Comparison of ENCODE assay signal across 8 cellular contexts in genomic region chr4:6640292-6641163, GRCh38. TPM values are rescaled to one million over a fixed set of nuclear protein-coding genes. Genes with fewer than 3 reads are reported as not detected.
DNase-seq lines count a peak whose midpoint lies in the region; ATAC-seq, FAIRE-seq and TF ChIP-seq lines count a peak whose summit lies in the region.

TSS of gene MRFAP1 (plus strand) at chr4:6640685. CDS start at chr4:6640863, 178 bp downstream.

- peak within 1 kb of the TSS; percentile 94 for H3K9ac ChIP-seq in adipocyte (ENCODE audit: low read length)

- FAIRE-seq in GM12892 (lab: Jason Lieb, UNC) = peak; percentile 97

- H3K27me3 ChIP-seq in adipocyte (replicated peaks; ENCODE audit: control insufficient read depth, insufficient read depth, low read length) = no peaks in the 10 kb centered on the region
- no peaks in the 10 kb centered on the region for H3K27me3 ChIP-seq in heart left ventricle
- no peaks in the 10 kb centered on the region for H3K27me3 ChIP-seq in transverse colon

- DNase-seq in GM12892 (ENCODE audit: insufficient read length) (peak; percentile 89), NCI-H1436 treated with DMSO at 0.1 percent for 48 hours (lab: John Stamatoyannopoulos, UW) (peak; percentile 43), T follicular helper cell (ENCODE audit: low read depth) (peak; percentile 93), adipocyte (ENCODE audit: low read depth) (peak; percentile 98), heart left ventricle (peak; percentile 95 to 97 (median 96)), pons (ENCODE audit: low spot score) (peak; percentile 89), transverse colon (peak; percentile 95)

- H3K27ac ChIP-seq in heart left ventricle (peak within 1 kb of the TSS; percentile 79 to 97 (median 93)), transverse colon (peak within 1 kb of the TSS; percentile 96 to 98 (median 96))

- no peak for TF ChIP-seq EP300 in transverse colon (IDR thresholded peaks at IDR 0.05; ENCODE audit: low read depth)

- H3K4me1 ChIP-seq in adipocyte (ENCODE audit: control insufficient read depth, insufficient read depth, low read length) (peaks cover 24% of the 10 kb centered on the region), heart left ventricle (peaks cover 7 to 39% (median 28%) of the 10 kb centered on the region in 12 donors), transverse colon (peaks cover 10 to 28% (median 22%) of the 10 kb centered on the region in 4 donors)

- in situ Hi-C loops in transverse colon (cut with MboI; ENCODE audit: low pct_ligation_motif_present in 1 of 4, low pct_unique_long_range_greater_than_20kb in 1 of 4, low sequenced_read_pairs in 3 of 4) = no loop called here

- WGBS in heart left ventricle, 4 donors = 0 to 1% (median 0%) methylated on average over 73 to 90 of the region's 90 CpGs
- 0% methylated on average over 24 to 87 of the region's 90 CpGs for WGBS in transverse colon (ENCODE audit: low coverage in 1 of 2), 2 donors

- ATAC-seq in HG02840 (IDR thresholded peaks at IDR 0.05; ENCODE audit: low FRiP score, unreplicated experiment) (peak; percentile 86), heart left ventricle (peak; percentile 87 to 96 (median 93))

- peaks cover 14% of the 10 kb centered on the region for H3K36me3 ChIP-seq in adipocyte (ENCODE audit: control insufficient read depth, insufficient read depth, low read length, severe bottlenecking)
- peaks cover 0 to 25% (median 19%) of the 10 kb centered on the region in 9 donors for H3K36me3 ChIP-seq in heart left ventricle
- peaks cover 0 to 4% (median 0%) of the 10 kb centered on the region in 4 donors for H3K36me3 ChIP-seq in transverse colon

- H3K9me3 ChIP-seq in adipocyte (ENCODE audit: control insufficient read depth, low read length) (no peaks in the 10 kb centered on the region), heart left ventricle (no peaks in the 10 kb centered on the region), transverse colon (no peaks in the 10 kb centered on the region)

- TF ChIP-seq CTCF in heart left ventricle (IDR thresholded peaks at IDR 0.05) (peak in 1 of 12 donors; percentile 7), transverse colon (IDR thresholded peaks at IDR 0.05) (no peak)

- peak; percentile 87 for TF ChIP-seq POLR2A in GM12892 (IDR thresholded peaks at IDR 0.05; ENCODE audit: low read depth, low read length)
- TF ChIP-seq POLR2A in heart left ventricle (IDR thresholded peaks at IDR 0.05) = peak in 1 of 2 donors; percentile 68
- TF ChIP-seq POLR2A in transverse colon (IDR thresholded peaks at IDR 0.05) = peak; percentile 81

- intact Hi-C loops in heart left ventricle (cut with DNase I) (loop anchor here in 7 of 10 donors (1.0 to 5.0 kb wide), 6 partner anchors 32 to 76 kb away; partner anchors contain the start of genes MRFAP1L1 (in 6 of the 7) and BLOC1S4 (in 1 of the 7)), transverse colon (cut with DNase I; ENCODE audit: low total_unique reads) (loop anchor here (10.0 kb wide), 1 partner anchor 64 kb away; the partner anchor contains the start of gene MRFAP1L1)

- H3K4me3 ChIP-seq in adipocyte (ENCODE audit: low read length) (peak within 1 kb of the TSS; percentile 92), heart left ventricle (peak within 1 kb of the TSS; percentile 48 to 96 (median 84)), transverse colon (peak within 1 kb of the TSS; percentile 64 to 90 (median 73))

RNA-seq across cellular contexts. Expression of gene MRFAP1, which starts in this region (rescaled TPM):
- polyA plus RNA-seq in GM12892 (2012; ENCODE audit: missing spikeins) = 70.4 TPM
- 100 to 1,000 TPM; 162 to 300 (median 239) TPM for total RNA-seq in heart left ventricle
- 100 to 1,000 TPM; 239 to 514 TPM for polyA plus RNA-seq in heart left ventricle
- total RNA-seq in transverse colon = 100 to 1,000 TPM in 3 of 4 donors, 10 to 100 TPM in 1; 96.3 to 229 (median 125) TPM

Comparison
In these comparisons a context has a peak if more than half of its experiments do, and no peak if none do; other contexts are left out.
1. Peak in every context shown above with its lines: DNase-seq, ATAC-seq, H3K4me3 ChIP-seq and H3K27ac ChIP-seq.
2. DNase-seq: peak in every context shown above with its lines; median percentile 98 in adipocyte; 96 in heart left ventricle; 95 in transverse colon; 93 in T follicular helper cell; 89 in GM12892; 89 in pons; 43 in NCI-H1436 treated with DMSO at 0.1 percent for 48 hours.